22 cellular contexts compared by ENCODE assay signal in the genomic region with DNA sequence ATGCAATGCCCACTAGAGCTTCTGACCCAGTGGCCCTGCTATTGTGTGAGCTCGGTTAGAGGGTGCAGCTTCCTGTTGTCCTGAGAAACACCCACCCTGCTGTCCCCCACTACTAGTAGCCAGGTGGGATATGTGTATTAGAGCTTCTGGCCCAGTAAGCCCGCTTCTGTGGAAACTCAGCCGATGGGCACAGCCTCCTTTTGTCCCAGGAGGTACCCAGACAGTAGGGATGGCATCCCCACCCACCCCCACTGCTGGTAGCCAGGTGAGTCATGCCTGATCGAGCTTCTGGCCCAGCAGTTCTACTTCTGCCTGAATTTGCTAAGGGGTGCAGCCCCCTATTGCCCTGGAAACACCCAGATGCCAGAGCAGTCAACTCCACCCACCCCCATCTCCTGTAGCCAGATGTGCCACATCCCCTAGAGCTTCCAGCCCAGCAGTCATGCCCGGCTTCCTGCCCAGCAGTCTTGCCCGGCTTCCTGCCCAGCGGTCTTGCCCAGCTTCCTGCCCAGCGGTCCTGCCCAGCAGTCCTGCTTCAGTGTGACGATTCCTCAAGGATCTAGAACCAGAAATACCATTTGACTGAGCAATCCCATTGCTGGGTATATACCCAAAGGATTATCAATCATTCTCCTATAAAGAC.
"Had no signal": no experiment of that assay in that cellular context is flagged by ENCODE, and none has a peak within 500 bp of the region (broad histone marks: within the 10 kb centered on the region; RNA-seq: fewer than 3 reads in every experiment).

No MANE protein-coding gene starts in this region.

- DNase-seq: colonic mucosa; esophagus squamous epithelium; foreskin fibroblast; glutamatergic neuron; left cardiac atrium; left ventricle myocardium inferior; lower lobe of right lung; mesenchymal stem cell; naive thymus-derived CD4-positive, alpha-beta T cell; nephron progenitor cell; retina; stimulated activated CD4-positive, alpha-beta T cell treated with anti-CD3 and anti-CD28 coated beads, Interleukin-15, amount 100 ng/mL, for 24 hours; stimulated activated CD4-positive, alpha-beta T cell treated with anti-CD3 and anti-CD28 coated beads, Interleukin-1b, Interleukin-23, amount 100 ng/mL, for 48 hours; stimulated activated CD4-positive, alpha-beta T cell treated with anti-CD3 and anti-CD28 coated beads, Interleukin-4, amount 100 ng/mL, for 24 hours; stomach; substantia nigra; transverse colon had no signal

- H3K4me3 ChIP-seq: colonic mucosa, esophagus squamous epithelium, gastroesophageal sphincter, left ventricle myocardium inferior, lower lobe of right lung, psoas muscle, right lobe of liver, stomach, thoracic aorta, transverse colon had no signal

- H3K4me1 Mint-ChIP-seq: nephron progenitor cell had no signal

- H3K27me3 ChIP-seq: colonic mucosa, gastroesophageal sphincter, right lobe of liver, stomach, transverse colon had no signal

- H3K9ac ChIP-seq: parathyroid adenoma had no signal

- H3K79me2 ChIP-seq: parathyroid adenoma had no signal

- H3K4me3 Mint-ChIP-seq: nephron progenitor cell had no signal

- H2AFZ ChIP-seq: parathyroid adenoma had no signal

- H3K4me1 ChIP-seq: colonic mucosa, esophagus squamous epithelium, gastroesophageal sphincter, left ventricle myocardium inferior, lower lobe of right lung, parathyroid adenoma, psoas muscle, right lobe of liver, stomach, transverse colon had no signal

- H3K27me3 Mint-ChIP-seq: naive thymus-derived CD4-positive, alpha-beta T cell had no signal

- ATAC-seq: gastroesophageal sphincter, left cardiac atrium, lower lobe of right lung, psoas muscle, right lobe of liver had no signal

- H3K27ac ChIP-seq: colonic mucosa, gastroesophageal sphincter, left ventricle myocardium inferior, lower lobe of right lung, parathyroid adenoma, psoas muscle, right lobe of liver, stomach, thoracic aorta, transverse colon had no signal

- H3K36me3 ChIP-seq: colonic mucosa, esophagus squamous epithelium, gastroesophageal sphincter, left ventricle myocardium inferior, lower lobe of right lung, right lobe of liver, stomach, thoracic aorta, transverse colon had no signal

- H3K27ac Mint-ChIP-seq: nephron progenitor cell had no signal

- H3K9me3 ChIP-seq: colonic mucosa, gastroesophageal sphincter, lower lobe of right lung, psoas muscle, right lobe of liver, thoracic aorta, transverse colon had no signal
